8 cellular contexts compared by ENCODE assay signal in genomic region chr5:132866342-132867045, GRCh38. TPM values are rescaled to one million over a fixed set of nuclear protein-coding genes. Genes with fewer than 3 reads are reported as not detected.
DNase-seq lines count a peak whose midpoint lies in the region; ATAC-seq lines count a peak whose summit lies in the region.

Gene GDF9, minus strand, starts transcription at chr5:132866469. Its CDS starts 1,936 bp downstream, at chr5:132864533.
Gene UQCRQ, plus strand, starts transcription at chr5:132866642. Its CDS starts 240 bp downstream, at chr5:132866882.

- CTCF ChIA-PET in activated CD4-positive, alpha-beta T cell treated with anti-CD3 and anti-CD28 coated beads, Interleukin-2, amount 10 ng/mL, durations not matched to agents 7 days and 5 days (lab: Charles Lee) = interaction anchor here (1.1 to 4.8 kb wide), 5 partner anchors 10 to 1173 kb away, joined by 3 to 24 read pairs (median 5); no protein-coding TSS in a partner anchor

- POLR2A ChIA-PET in activated CD4-positive, alpha-beta T cell treated with anti-CD3 and anti-CD28 coated beads, Interleukin-2, amount 10 ng/mL, durations not matched to agents 7 days and 5 days (lab: Charles Lee) = interaction anchor here (0.6 kb wide), 1 partner anchor 495 kb away, joined by 3 read pairs; no protein-coding TSS in a partner anchor

- H3K9me3 Mint-ChIP-seq in activated CD4-positive, alpha-beta T cell treated with anti-CD3 and anti-CD28 coated beads, Interleukin-2, amount 10 ng/mL, durations not matched to agents 7 days and 5 days = no peaks in the 10 kb centered on the region

- peaks cover 5% of the 10 kb centered on the region for H3K27me3 Mint-ChIP-seq in activated CD4-positive, alpha-beta T cell treated with anti-CD3 and anti-CD28 coated beads, Interleukin-2, amount 10 ng/mL, durations not matched to agents 7 days and 5 days

- peaks cover 29% of the 10 kb centered on the region for H3K4me1 Mint-ChIP-seq in activated CD4-positive, alpha-beta T cell treated with anti-CD3 and anti-CD28 coated beads, Interleukin-2, amount 10 ng/mL, durations not matched to agents 7 days and 5 days

- H3K4me3 Mint-ChIP-seq in activated CD4-positive, alpha-beta T cell treated with anti-CD3 and anti-CD28 coated beads, Interleukin-2, amount 10 ng/mL, durations not matched to agents 7 days and 5 days = peak within 1 kb of the TSS; percentile 96

- peak within 1 kb of the TSS; percentile 100 for H3K27ac Mint-ChIP-seq in activated CD4-positive, alpha-beta T cell treated with anti-CD3 and anti-CD28 coated beads, Interleukin-2, amount 10 ng/mL, durations not matched to agents 7 days and 5 days

- ATAC-seq in GM19324 (IDR thresholded peaks at IDR 0.05; ENCODE audit: low FRiP score, unreplicated experiment) (peak; percentile 99), HG03469 (IDR thresholded peaks at IDR 0.05; ENCODE audit: unreplicated experiment) (peak; percentile 96)

- peak; percentile 72 to 100 (median 95) for DNase-seq in C1 segment of cervical spinal cord (lab: John Stamatoyannopoulos, UW)
- peak; percentile 94 to 97 for DNase-seq in NCI-H526 (lab: John Stamatoyannopoulos, UW)
- DNase-seq in activated CD4-positive, alpha-beta T cell treated with anti-CD3 and anti-CD28 coated beads, Interleukin-2, amount 10 ng/mL, durations not matched to agents 7 days and 5 days = peak; percentile 97
- peak; percentile 60 for DNase-seq in cortex of kidney (lab: John Stamatoyannopoulos, UW)
- DNase-seq in left kidney (ENCODE audit: low read depth, low spot score) = peak; percentile 100
- DNase-seq in stimulated activated CD4-positive, alpha-beta T cell treated with anti-CD3 and anti-CD28 coated beads, Interleukin-2, amount 100 ng/mL, for 24 hours = peak; percentile 88 to 90

- peaks cover 29% of the 10 kb centered on the region for H3K36me3 Mint-ChIP-seq in activated CD4-positive, alpha-beta T cell treated with anti-CD3 and anti-CD28 coated beads, Interleukin-2, amount 10 ng/mL, durations not matched to agents 7 days and 5 days (ENCODE audit: low read depth)

RNA-seq across cellular contexts. Expression of gene GDF9, which starts in this region (rescaled TPM):
- under 1 TPM; 0.87 to 0.89 TPM for total RNA-seq in activated CD4-positive, alpha-beta T cell treated with anti-CD3 and anti-CD28 coated beads, Interleukin-2, amount 10 ng/mL, durations not matched to agents 7 days and 5 days

RNA-seq across cellular contexts. Expression of gene UQCRQ, which starts in this region (rescaled TPM):
- 100 to 1,000 TPM; 304 to 328 TPM for total RNA-seq in activated CD4-positive, alpha-beta T cell treated with anti-CD3 and anti-CD28 coated beads, Interleukin-2, amount 10 ng/mL, durations not matched to agents 7 days and 5 days

Comparison
In these comparisons a context has a peak if more than half of its experiments do, and no peak if none do; other contexts are left out.
1. Peak in every context shown above with its lines: DNase-seq and ATAC-seq.